Comparison of ENCODE assay signal across 19 cellular contexts in the genomic region with DNA sequence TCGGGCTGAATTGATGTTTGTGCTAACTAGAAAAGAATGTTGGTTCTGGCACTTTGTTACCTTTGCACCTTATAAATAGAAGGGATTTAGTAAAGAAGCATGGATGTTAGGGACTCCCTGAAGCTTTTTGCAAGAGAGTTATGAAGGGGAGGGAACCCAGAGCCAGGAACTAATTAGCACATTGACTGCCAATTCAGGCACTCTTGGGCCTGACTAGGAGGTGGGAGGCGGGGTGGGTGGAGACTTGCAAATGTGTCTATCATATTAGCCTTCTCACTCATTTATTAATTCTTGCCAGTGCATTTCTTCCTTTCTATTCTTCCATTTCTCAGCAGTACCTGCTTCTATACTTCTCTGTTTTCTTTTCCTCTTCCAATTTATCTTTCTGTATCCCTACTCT.
"Had no signal": no experiment of that assay in that cellular context is flagged by ENCODE, and none has a peak within 500 bp of the region (broad histone marks: within the 10 kb centered on the region; RNA-seq: fewer than 3 reads in every experiment).

No MANE protein-coding gene starts in this region.

- H3K36me3 Mint-ChIP-seq: memory B cell; mesothelial cell of epicardium; naive B cell; natural killer cell treated with Interleukin-12 subunit alpha and Interleukin-12 subunit beta and Interleukin-15 and Interleukin-18, amount 100 ng/mL, for 72 hours; stimulated activated memory B cell treated with anti-CD40 and anti-IgM and Interleukin-4, amounts not matched to agents 10 μg/mL and 1 μg/mL and 100 μg/mL, for 72 hours had no signal

- H3K27ac Mint-ChIP-seq: dendritic cell treated with granulocyte-macrophage colony-stimulating factor and Interleukin-4, amounts not matched to agents 40 ng/mL and 50 ng/mL, for 4 days; memory B cell; mesothelial cell of epicardium; naive B cell; natural killer cell treated with Interleukin-12 subunit alpha and Interleukin-12 subunit beta and Interleukin-15 and Interleukin-18, amount 100 ng/mL, for 72 hours; stimulated activated memory B cell treated with anti-CD40 and anti-IgM and Interleukin-4, amounts not matched to agents 10 μg/mL and 1 μg/mL and 100 μg/mL, for 72 hours; stimulated activated naive CD8-positive, alpha-beta T cell treated with anti-CD3 and anti-CD28 coated beads, Interleukin-15, Interleukin-2, amounts not matched to agents 100 ng/mL and 50 ng/mL, for 24 hours had no signal

- DNase-seq: colonic mucosa; effector CD8-positive, alpha-beta T cell; foreskin keratinocyte; heart right ventricle; left ventricle myocardium superior; lower lobe of right lung; mucosa of descending colon; naive B cell; right cardiac atrium; sigmoid colon; stimulated activated CD4-positive, alpha-beta T cell treated with anti-CD3 and anti-CD28 coated beads, Interleukin-4, amount 100 ng/mL, for 4 hours; upper lobe of left lung had no signal

- H3K4me1 Mint-ChIP-seq: memory B cell; naive B cell; stimulated activated memory B cell treated with anti-CD40 and anti-IgM and Interleukin-4, amounts not matched to agents 10 μg/mL and 1 μg/mL and 100 μg/mL, for 72 hours had no signal

- H3K27me3 Mint-ChIP-seq: dendritic cell treated with granulocyte-macrophage colony-stimulating factor and Interleukin-4, amounts not matched to agents 40 ng/mL and 50 ng/mL, for 4 days; memory B cell; naive B cell; natural killer cell treated with Interleukin-12 subunit alpha and Interleukin-12 subunit beta and Interleukin-15 and Interleukin-18, amount 100 ng/mL, for 72 hours; stimulated activated memory B cell treated with anti-CD40 and anti-IgM and Interleukin-4, amounts not matched to agents 10 μg/mL and 1 μg/mL and 100 μg/mL, for 72 hours; stimulated activated naive CD8-positive, alpha-beta T cell treated with anti-CD3 and anti-CD28 coated beads, Interleukin-15, Interleukin-2, amounts not matched to agents 100 ng/mL and 50 ng/mL, for 24 hours had no signal

- H3K9me3 Mint-ChIP-seq: dendritic cell treated with granulocyte-macrophage colony-stimulating factor and Interleukin-4, amounts not matched to agents 40 ng/mL and 50 ng/mL, for 4 days; mesothelial cell of epicardium; neural crest cell; stimulated activated naive CD8-positive, alpha-beta T cell treated with anti-CD3 and anti-CD28 coated beads, Interleukin-15, Interleukin-2, amounts not matched to agents 100 ng/mL and 50 ng/mL, for 24 hours had no signal

- H3K4me3 Mint-ChIP-seq: dendritic cell treated with granulocyte-macrophage colony-stimulating factor and Interleukin-4, amounts not matched to agents 40 ng/mL and 50 ng/mL, for 4 days; memory B cell; mesothelial cell of epicardium; naive B cell; natural killer cell treated with Interleukin-12 subunit alpha and Interleukin-12 subunit beta and Interleukin-15 and Interleukin-18, amount 100 ng/mL, for 72 hours; neural crest cell; stimulated activated memory B cell treated with anti-CD40 and anti-IgM and Interleukin-4, amounts not matched to agents 10 μg/mL and 1 μg/mL and 100 μg/mL, for 72 hours; stimulated activated naive CD8-positive, alpha-beta T cell treated with anti-CD3 and anti-CD28 coated beads, Interleukin-15, Interleukin-2, amounts not matched to agents 100 ng/mL and 50 ng/mL, for 24 hours had no signal
